In the genomic region with DNA sequence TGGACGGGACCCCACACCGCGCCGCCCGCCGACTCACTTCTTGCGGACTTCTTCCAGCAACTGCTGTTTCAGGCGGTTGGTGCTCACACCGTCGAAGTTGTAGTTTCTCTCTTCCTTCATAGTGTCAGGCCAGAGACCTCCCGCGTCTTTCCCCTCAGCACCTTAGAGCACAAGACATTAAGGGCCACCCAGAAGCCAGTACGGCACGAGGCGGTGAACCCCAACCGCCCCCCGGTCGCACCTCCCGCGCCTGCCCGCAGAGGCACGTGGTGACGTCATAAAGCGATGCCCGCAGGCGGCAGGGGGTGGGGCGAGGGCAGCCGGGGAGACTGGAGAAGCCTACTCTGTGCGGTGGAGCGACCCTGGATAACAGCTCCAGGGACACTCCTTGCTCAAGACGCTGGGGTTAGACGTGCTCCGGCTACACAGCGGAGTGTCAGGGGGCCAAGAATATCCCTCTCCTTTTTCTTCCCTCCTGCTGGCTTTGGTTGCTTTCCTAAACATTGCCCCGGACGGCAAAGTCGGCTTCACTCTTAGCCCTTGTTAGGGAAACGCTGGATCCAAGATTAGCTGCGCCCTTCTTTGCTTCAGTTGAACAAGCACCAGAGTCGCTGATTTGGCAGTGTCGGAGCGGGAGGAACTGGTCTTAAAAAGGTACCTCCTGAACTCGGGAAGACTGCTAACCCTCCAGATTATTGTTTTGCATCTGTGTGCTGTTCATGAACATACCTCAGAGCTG, we compare ENCODE assay signal across 8 cellular contexts. TPM values are rescaled to one million over a fixed set of nuclear protein-coding genes. Genes with fewer than 3 reads are reported as not detected.
DNase-seq lines count a peak whose midpoint lies in the region; ATAC-seq and FAIRE-seq lines count a peak whose summit lies in the region.

Gene CCDC169, minus strand, starts transcription at position 215 of the 739 bp plus-strand sequence. Its CDS starts 95 bp downstream, at position 120.

- FAIRE-seq in frontal cortex (lab: Jason Lieb, UNC), result no peak

- H3K4me3 ChIP-seq in neuron (ENCODE audit: low read length), result peak within 1 kb of the TSS; percentile 51

- no peaks in the 10 kb centered on the region for H3K9me3 ChIP-seq in neuron (ENCODE audit: low read length)

- peak; percentile 65 for ATAC-seq in GM18520 (IDR thresholded peaks at IDR 0.05; ENCODE audit: unreplicated experiment)
- peak; percentile 77 for ATAC-seq in HG03439 (IDR thresholded peaks at IDR 0.05; ENCODE audit: unreplicated experiment)

- in situ Hi-C loops in SK-MEL-5 (cut with HindIII; ENCODE audit: low pct_unique_long_range_greater_than_20kb, low sequenced_read_pairs), result no loop called here
- in situ Hi-C loops in G401 (cut with HindIII; ENCODE audit: low sequenced_read_pairs), result no loop called here

- H3K36me3 ChIP-seq in neuron (ENCODE audit: insufficient read depth, low read length), result peaks cover 9% of the 10 kb centered on the region

- H3K27me3 ChIP-seq in neuron (ENCODE audit: insufficient read depth, low read length), result no peaks in the 10 kb centered on the region

- peak; percentile 65 for DNase-seq in SK-MEL-5 (ENCODE audit: low read depth, low spot score)
- peak; percentile 64 for DNase-seq in activated naive CD4-positive, alpha-beta T cell treated with Interleukin-2 at 50 U/mL for 16 hours
- peak; percentile 29 to 66 for DNase-seq in frontal cortex (ENCODE audit: low spot score in 2 of 2)
- DNase-seq in stromal cell of bone marrow (ENCODE audit: low read depth), result peak; percentile 46
- no peak for DNase-seq in G401 (ENCODE audit: low spot score)

- H2AFZ ChIP-seq in neuron (ENCODE audit: low read depth, low read length), result peak within 1 kb of the TSS; percentile 12

- H3K4me1 ChIP-seq in neuron (ENCODE audit: insufficient read depth, low read length), result peaks cover 36% of the 10 kb centered on the region

RNA-seq across cellular contexts. Expression of gene CCDC169, which starts in this region (rescaled TPM):
- 1.7 and 1.9 TPM in 2 replicates for total RNA-seq in SK-MEL-5 (2014; rRNA removed; shearing (Covaris generic))
- polyA plus RNA-seq in SK-MEL-5 (2015; cell fraction: cytosol; rRNA removed), result 1.0 and 1.6 TPM in 2 replicates
- polyA plus RNA-seq in SK-MEL-5 (2015; cell fraction: nucleus; rRNA removed), result 4.1 and 4.9 TPM in 2 replicates
- 6.9 TPM for total RNA-seq in frontal cortex
- not detected in 2 replicates for total RNA-seq in G401 (2014; rRNA removed; shearing (Covaris generic))
